20 cellular contexts compared by ENCODE assay signal in genomic region chrX:150944233-150944632, GRCh38. TPM values are rescaled to one million over a fixed set of nuclear protein-coding genes. Genes with fewer than 3 reads are reported as not detected.
DNase-seq lines count a peak whose midpoint lies in the region; ATAC-seq and TF ChIP-seq lines count a peak whose summit lies in the region.
"Had no signal": no experiment of that assay in that cellular context is flagged by ENCODE, and none has a peak within 500 bp of the region (broad histone marks: within the 10 kb centered on the region; RNA-seq: fewer than 3 reads in every experiment).

No MANE protein-coding gene starts in this region.

- TF ChIP-seq POLR2A in esophagus squamous epithelium (IDR thresholded peaks at IDR 0.05): no peak

- H3K4me3 ChIP-seq in GM23338 (no peak overlapping the region), endodermal cell (ENCODE audit: low read length) (no peak overlapping the region), esophagus squamous epithelium (no peak overlapping the region)
- H3K4me3 ChIP-seq: A549; BLaER1 treated with 17β-estradiol and CSF1 and Interleukin-3, amounts not matched to agents 10 nM and 100 nM had no signal

- CTCF ChIA-PET in activated CD8-positive, alpha-beta T cell treated with anti-CD3 and anti-CD28 coated beads, Interleukin-2, amount 10 ng/mL, durations not matched to agents 7 days and 5 days (lab: Charles Lee): interaction anchor here (1.7 kb wide), 1 partner anchor 172 kb away, joined by 4 read pairs; no protein-coding TSS in a partner anchor

- H3K9me3 Mint-ChIP-seq in GM23338 (no peaks in the 10 kb centered on the region), endodermal cell (peaks cover 3% of the 10 kb centered on the region)
- H3K9me3 Mint-ChIP-seq in activated CD8-positive, alpha-beta T cell treated with anti-CD3 and anti-CD28 coated beads, Interleukin-2, amount 10 ng/mL, durations not matched to agents 7 days and 5 days (ENCODE audit: insufficient read depth): no peaks in the 10 kb centered on the region
- H3K9me3 Mint-ChIP-seq: CD4-positive, alpha-beta T cell; CD8-positive, alpha-beta T cell had no signal

- H3K27me3 Mint-ChIP-seq in GM23338 (ENCODE audit: insufficient read depth, low read depth, poor library complexity) (peaks cover 4% of the 10 kb centered on the region), endodermal cell (ENCODE audit: insufficient read depth) (peaks cover 1% of the 10 kb centered on the region)
- no peaks in the 10 kb centered on the region for H3K27me3 Mint-ChIP-seq in activated CD8-positive, alpha-beta T cell treated with anti-CD3 and anti-CD28 coated beads, Interleukin-2, amount 10 ng/mL, durations not matched to agents 7 days and 5 days (ENCODE audit: low read depth)

- H3K9me3 ChIP-seq in endodermal cell (ENCODE audit: control insufficient read depth, low read length): no peaks in the 10 kb centered on the region
- no peaks in the 10 kb centered on the region for H3K9me3 ChIP-seq in esophagus squamous epithelium
- H3K9me3 ChIP-seq: A549; BLaER1 treated with 17β-estradiol and CSF1 and Interleukin-3, amounts not matched to agents 10 nM and 100 nM; Caco-2 had no signal

- no peaks in the 10 kb centered on the region for H3K9me2 ChIP-seq in GM23338 (ENCODE audit: insufficient read depth)

- POLR2A ChIA-PET in activated CD8-positive, alpha-beta T cell treated with anti-CD3 and anti-CD28 coated beads, Interleukin-2, amount 10 ng/mL, durations not matched to agents 7 days and 5 days (lab: Charles Lee): no interaction called here

- 75 to 76% methylated on average over 2 to 3 of the region's 3 CpGs for WGBS in endodermal cell (ENCODE audit: insufficient coverage in 1 of 2, insufficient read length in 1 of 2), 2 experiments
- 78% methylated on average over 1 of the region's 3 CpGs; no CpG with 5 or more reads in 1 of the 2 donors for WGBS in esophagus squamous epithelium, 2 donors

- intact Hi-C loops in posterior vena cava (cut with DNase I) (no loop called here), esophagus squamous epithelium (cut with DNase I) (no loop called here)

- H3K27ac Mint-ChIP-seq in GM23338 (no peak overlapping the region), endodermal cell (no peak overlapping the region)
- H3K27ac Mint-ChIP-seq in activated CD8-positive, alpha-beta T cell treated with anti-CD3 and anti-CD28 coated beads, Interleukin-2, amount 10 ng/mL, durations not matched to agents 7 days and 5 days: no peak overlapping the region
- H3K27ac Mint-ChIP-seq: B cell; CD4-positive, alpha-beta T cell; CD8-positive, alpha-beta T cell had no signal

- H3K27ac ChIP-seq in GM23338 (ENCODE audit: low read depth): no peak overlapping the region
- no peak overlapping the region for H3K27ac ChIP-seq in endodermal cell (ENCODE audit: low read depth, low read length)
- no peak overlapping the region for H3K27ac ChIP-seq in esophagus squamous epithelium
- H3K27ac ChIP-seq: 22Rv1; A549; BLaER1 treated with 17β-estradiol and CSF1 and Interleukin-3, amounts not matched to agents 10 nM and 100 nM; C4-2B had no signal

- H3K4me2 ChIP-seq in GM23338: no peak overlapping the region
- H3K4me2 ChIP-seq: A549; BLaER1 treated with 17β-estradiol and CSF1 and Interleukin-3, amounts not matched to agents 10 nM and 100 nM had no signal

- no peaks in the 10 kb centered on the region for H4K20me1 ChIP-seq in GM23338 (replicated peaks; ENCODE audit: insufficient read depth)
- H4K20me1 ChIP-seq: BLaER1 treated with 17β-estradiol and CSF1 and Interleukin-3, amounts not matched to agents 10 nM and 100 nM had no signal

- ATAC-seq in GM23338 (peak; percentile 27; the same call in 2 of the 3 replicates), GM18520 (IDR thresholded peaks at IDR 0.05; ENCODE audit: unreplicated experiment) (no peak)
- ATAC-seq in activated CD8-positive, alpha-beta T cell treated with anti-CD3 and anti-CD28 coated beads, Interleukin-2, amount 10 ng/mL, durations not matched to agents 7 days and 5 days: no peak
- ATAC-seq: A549; CD8-positive, alpha-beta T cell had no signal

- H3K79me2 ChIP-seq in GM23338 (replicated peaks; ENCODE audit: insufficient read depth): no peaks in the 10 kb centered on the region

- H3K4me1 Mint-ChIP-seq in GM23338: peaks cover 22% of the 10 kb centered on the region
- H3K4me1 Mint-ChIP-seq in endodermal cell: peaks cover 19% of the 10 kb centered on the region
- H3K4me1 Mint-ChIP-seq in activated CD8-positive, alpha-beta T cell treated with anti-CD3 and anti-CD28 coated beads, Interleukin-2, amount 10 ng/mL, durations not matched to agents 7 days and 5 days (ENCODE audit: low read depth): no peaks in the 10 kb centered on the region
- H3K4me1 Mint-ChIP-seq: B cell had no signal

- H3K4me3 Mint-ChIP-seq in GM23338 (no peak overlapping the region), endodermal cell (no peak overlapping the region)
- no peak overlapping the region for H3K4me3 Mint-ChIP-seq in activated CD8-positive, alpha-beta T cell treated with anti-CD3 and anti-CD28 coated beads, Interleukin-2, amount 10 ng/mL, durations not matched to agents 7 days and 5 days
- H3K4me3 Mint-ChIP-seq: B cell; CD4-positive, alpha-beta T cell; CD8-positive, alpha-beta T cell had no signal

- H3K36me3 ChIP-seq in GM23338 (ENCODE audit: insufficient read depth) (no peaks in the 10 kb centered on the region), endodermal cell (ENCODE audit: control insufficient read depth, insufficient read depth, low read length) (no peaks in the 10 kb centered on the region), esophagus squamous epithelium (no peaks in the 10 kb centered on the region)
- H3K36me3 ChIP-seq: BLaER1 treated with 17β-estradiol and CSF1 and Interleukin-3, amounts not matched to agents 10 nM and 100 nM had no signal

- DNase-seq in GM23338 (ENCODE audit: low spot score) (no peak), endodermal cell (peak; percentile 79), iPS DF 4.7 (ENCODE audit: extremely low read depth, low spot score) (peak; percentile 72), posterior vena cava (ENCODE audit: low spot score) (peak; percentile 42), esophagus squamous epithelium (lab: John Stamatoyannopoulos, UW) (no peak)
- no peak for DNase-seq in stimulated activated CD4-positive, alpha-beta T cell treated with anti-CD3 and anti-CD28 coated beads, Interleukin-15, amount 100 ng/mL, for 24 hours
- no peak for DNase-seq in activated CD8-positive, alpha-beta T cell treated with anti-CD3 and anti-CD28 coated beads, Interleukin-2, amount 10 ng/mL, durations not matched to agents 7 days and 5 days
- DNase-seq: AML-193; Caco-2; Calu3; CD4-positive, alpha-beta T cell; CD8-positive, alpha-beta T cell; DMS79 treated with DMSO at 0.1 percent for 48 hours; GF-D8 had no signal

- no peak overlapping the region for H3K9ac ChIP-seq in endodermal cell (ENCODE audit: extremely low read depth, low read length, poor library complexity, severe bottlenecking)
- H3K9ac ChIP-seq: BLaER1 treated with 17β-estradiol and CSF1 and Interleukin-3, amounts not matched to agents 10 nM and 100 nM had no signal

- H3F3A ChIP-seq in GM23338 (replicated peaks; ENCODE audit: low read depth): no peaks in the 10 kb centered on the region

- H3K27me3 ChIP-seq in GM23338 (ENCODE audit: insufficient read depth) (no peaks in the 10 kb centered on the region), endodermal cell (ENCODE audit: control insufficient read depth, insufficient read depth, low read length, poor library complexity, severe bottlenecking) (no peaks in the 10 kb centered on the region), esophagus squamous epithelium (no peaks in the 10 kb centered on the region)

- H3K4me1 ChIP-seq in GM23338 (ENCODE audit: insufficient read depth): no peaks in the 10 kb centered on the region
- H3K4me1 ChIP-seq in endodermal cell (ENCODE audit: control insufficient read depth, insufficient read depth, low read length): no peaks in the 10 kb centered on the region
- H3K4me1 ChIP-seq in esophagus squamous epithelium: no peaks in the 10 kb centered on the region
- H3K4me1 ChIP-seq: A549; BLaER1 treated with 17β-estradiol and CSF1 and Interleukin-3, amounts not matched to agents 10 nM and 100 nM; Caco-2 had no signal

- no peak for TF ChIP-seq CTCF in GM23338 (conservative IDR thresholded peaks at IDR 0.05; ENCODE audit: low read depth in 2 of 2)
- TF ChIP-seq CTCF in endodermal cell (conservative IDR thresholded peaks at IDR 0.05): no peak
- no peak for TF ChIP-seq CTCF in esophagus squamous epithelium (IDR thresholded peaks at IDR 0.05)

- H3K36me3 Mint-ChIP-seq in GM23338 (ENCODE audit: low read depth): no peaks in the 10 kb centered on the region
- no peaks in the 10 kb centered on the region for H3K36me3 Mint-ChIP-seq in endodermal cell (ENCODE audit: low read depth)
- H3K36me3 Mint-ChIP-seq in activated CD8-positive, alpha-beta T cell treated with anti-CD3 and anti-CD28 coated beads, Interleukin-2, amount 10 ng/mL, durations not matched to agents 7 days and 5 days (ENCODE audit: low read depth): no peaks in the 10 kb centered on the region
- H3K36me3 Mint-ChIP-seq: CD8-positive, alpha-beta T cell had no signal

- H2AFZ ChIP-seq in GM23338: no peak overlapping the region

RNA-seq across cellular contexts. Expression of gene HMGB3, which starts 38.9 kb away (rescaled TPM):
- total RNA-seq in GM23338 (2014; rRNA removed; shearing (Covaris generic)): 126 and 140 TPM in 2 replicates
- 630 and 633 TPM in 2 replicates for polyA plus RNA-seq in GM23338 (2016; fragmentation: Nextera tagmentation; extraction: Ambion mirVana)
- total RNA-seq in endodermal cell: 100 to 1,000 TPM; 220 to 413 TPM
- 220 TPM for polyA plus RNA-seq in endodermal cell (2013, experiment 1 of 2)
- 196 TPM for polyA plus RNA-seq in endodermal cell (2013, experiment 2 of 2)
- 1 to 10 TPM; 3.8 to 5.2 TPM for total RNA-seq in posterior vena cava
- 10 to 100 TPM in 1 of 4 donors, 1 to 10 TPM in 3; 6.7 to 14.1 (median 8.1) TPM for total RNA-seq in esophagus squamous epithelium
- 10 to 100 TPM; 53.3 to 60.8 TPM for total RNA-seq in activated CD8-positive, alpha-beta T cell treated with anti-CD3 and anti-CD28 coated beads, Interleukin-2, amount 10 ng/mL, durations not matched to agents 7 days and 5 days

RNA-seq across cellular contexts. Expression of gene CD99L2, which starts 45.8 kb away (rescaled TPM):
- total RNA-seq in GM23338 (2014; rRNA removed; shearing (Covaris generic)): 6.4 and 7.2 TPM in 2 replicates
- 2.3 and 2.6 TPM in 2 replicates for polyA plus RNA-seq in GM23338 (2016; fragmentation: Nextera tagmentation; extraction: Ambion mirVana)
- total RNA-seq in endodermal cell (10 to 100 TPM; 11.3 to 18.7 TPM), posterior vena cava (10 to 100 TPM; 44.0 to 48.0 TPM), esophagus squamous epithelium (10 to 100 TPM in 2 of 4 donors, 1 to 10 TPM in 2; 3.8 to 21.9 (median 7.7) TPM)
- polyA plus RNA-seq in endodermal cell (2013, experiment 1 of 2): 39.8 TPM
- 34.4 TPM for polyA plus RNA-seq in endodermal cell (2013, experiment 2 of 2)
- 10 to 100 TPM; 19.7 to 19.8 TPM for total RNA-seq in activated CD8-positive, alpha-beta T cell treated with anti-CD3 and anti-CD28 coated beads, Interleukin-2, amount 10 ng/mL, durations not matched to agents 7 days and 5 days

Comparison
In these comparisons a context has a peak if more than half of its experiments do, and no peak if none do; other contexts are left out.
1. DNase-seq: peak in endodermal cell (single experiment), iPS DF 4.7 (single experiment) and posterior vena cava (single experiment); none in GM23338 (single experiment), stimulated activated CD4-positive, alpha-beta T cell treated with anti-CD3 and anti-CD28 coated beads, Interleukin-15, amount 100 ng/mL, for 24 hours (single experiment), esophagus squamous epithelium (single experiment) and activated CD8-positive, alpha-beta T cell treated with anti-CD3 and anti-CD28 coated beads, Interleukin-2, amount 10 ng/mL, durations not matched to agents 7 days and 5 days (single experiment).